ENCODE assay signal across 19 cellular contexts in the genomic region with DNA sequence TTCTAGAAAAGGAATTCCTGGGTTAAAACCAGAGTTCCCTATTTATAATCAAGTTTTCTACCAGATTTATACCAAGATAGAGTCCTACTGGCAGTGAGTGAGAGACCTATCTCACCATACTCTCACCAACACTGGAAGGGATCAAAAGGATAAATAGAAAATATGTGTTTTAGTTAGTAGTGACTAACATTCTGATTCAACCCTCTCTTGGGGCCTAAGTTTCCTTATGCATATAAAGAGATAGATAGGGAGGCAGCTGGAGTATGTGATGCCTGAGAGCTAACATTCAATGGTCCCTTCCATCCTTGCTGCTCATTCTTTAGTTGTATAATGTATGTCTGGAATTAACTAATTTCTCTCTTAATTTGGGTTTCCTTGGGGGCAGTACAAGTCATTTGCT. TPM values are rescaled to one million over a fixed set of nuclear protein-coding genes. Genes with fewer than 3 reads are reported as not detected.
"Had no signal": no experiment of that assay in that cellular context is flagged by ENCODE, and none has a peak within 500 bp of the region (broad histone marks: within the 10 kb centered on the region; RNA-seq: fewer than 3 reads in every experiment).

No MANE protein-coding gene starts in this region.

- H3K27ac Mint-ChIP-seq: stimulated activated naive B cell treated with anti-CD40 and anti-IgM and Interleukin-4, amounts not matched to agents 10 μg/mL and 1 μg/mL and 100 μg/mL, for 72 hours; T-helper 1 cell treated with Interleukin-12 subunit alpha and Interleukin-12 subunit beta and Interleukin-4 antibody, amounts not matched to agents 30 μg/mL and 1 μg/mL, for 36 hours had no signal

- H3K27me3 Mint-ChIP-seq: stimulated activated naive B cell treated with anti-CD40 and anti-IgM and Interleukin-4, amounts not matched to agents 10 μg/mL and 1 μg/mL and 100 μg/mL, for 72 hours had no signal

- H3K4me3 Mint-ChIP-seq: stimulated activated naive B cell treated with anti-CD40 and anti-IgM and Interleukin-4, amounts not matched to agents 10 μg/mL and 1 μg/mL and 100 μg/mL, for 72 hours; T-helper 1 cell treated with Interleukin-12 subunit alpha and Interleukin-12 subunit beta and Interleukin-4 antibody, amounts not matched to agents 30 μg/mL and 1 μg/mL, for 36 hours had no signal

- DNase-seq: activated CD4-positive, alpha-beta T cell treated with anti-CD3 and anti-CD28 coated beads, Interleukin-2, amount 50 U/mL, for 1 hour; activated CD4-positive, CD25-positive, alpha-beta regulatory T cell treated with anti-CD3 and anti-CD28 coated beads, Interleukin-2, amount 50 U/mL, for 72 hours; activated CD8-positive, alpha-beta memory T cell treated with anti-CD3 and anti-CD28 coated beads for 24 hours; activated CD8-positive, alpha-beta memory T cell treated with anti-CD3 and anti-CD28 coated beads, Interleukin-2, amount 50 U/mL, for 48 hours; activated effector memory CD4-positive, alpha-beta T cell treated with anti-CD3 and anti-CD28 coated beads, Interleukin-2, amount 50 U/mL, for 16 hours; activated naive CD4-positive, alpha-beta T cell treated with anti-CD3 and anti-CD28 coated beads, Interleukin-2, amount 50 U/mL, for 16 hours; activated T-cell treated with anti-CD3 and anti-CD28 coated beads, Interleukin-2, amount 50 U/mL, for 48 hours; caudate nucleus; foreskin melanocyte; glutamatergic neuron; left lung; midbrain; occipital lobe; posterior cingulate gyrus; sigmoid colon; stimulated activated naive B cell treated with anti-CD40 and anti-IgM and Interleukin-4, amounts not matched to agents 10 μg/mL and 1 μg/mL and 100 μg/mL, for 72 hours had no signal

- H3K4me3 ChIP-seq: left lung, sigmoid colon had no signal

- ATAC-seq: left lung; stimulated activated naive B cell treated with anti-CD40 and anti-IgM and Interleukin-4, amounts not matched to agents 10 μg/mL and 1 μg/mL and 100 μg/mL, for 72 hours had no signal

RNA-seq across cellular contexts. Expression of a gene that starts 32.0 kb away (rescaled TPM):
- total RNA-seq: kidney epithelial cell had no signal
- polyA plus RNA-seq: neural cell had no signal
